In the genomic region with DNA sequence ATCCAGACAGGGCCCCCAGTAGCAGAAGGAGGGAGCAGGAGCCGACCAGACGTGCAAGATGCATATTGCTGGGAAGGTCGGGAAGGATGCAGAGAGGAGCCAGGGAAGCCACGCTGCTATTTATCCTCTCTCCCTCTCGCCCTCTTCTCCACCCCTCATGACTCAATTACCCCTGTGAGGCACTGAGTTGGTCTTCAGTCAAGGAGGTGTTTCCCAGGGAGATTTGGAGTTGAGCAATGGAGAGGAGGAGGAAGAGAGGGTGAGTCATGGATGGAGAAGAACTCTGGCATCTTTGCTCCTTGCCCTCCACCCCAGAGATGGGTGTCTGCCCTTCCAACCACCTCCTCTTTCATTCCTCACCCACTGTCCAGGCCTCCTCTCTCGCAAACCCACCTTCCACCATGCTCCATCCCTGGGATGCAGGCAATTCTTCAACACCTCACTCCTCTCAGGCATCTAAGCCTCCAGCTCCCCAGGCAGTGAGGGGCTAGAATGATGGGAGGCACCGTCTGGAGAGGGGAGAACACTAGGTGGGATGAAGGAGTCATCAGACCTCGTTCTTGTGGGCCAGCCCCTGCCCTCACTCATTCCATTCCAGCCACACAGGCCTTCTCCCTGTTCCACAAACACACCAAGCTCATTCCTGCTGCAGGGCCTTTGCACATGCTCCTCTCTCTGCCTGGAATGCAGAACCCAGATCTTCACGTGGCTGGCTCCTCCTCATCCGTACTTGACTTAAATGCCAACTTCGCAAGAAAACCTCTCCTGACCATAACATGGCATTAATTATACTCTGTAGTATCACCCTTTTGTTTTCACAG, we compare ENCODE assay signal across 14 cellular contexts. TPM values are rescaled to one million over a fixed set of nuclear protein-coding genes. Genes with fewer than 3 reads are reported as not detected.
DNase-seq lines count a peak whose midpoint lies in the region; ATAC-seq and TF ChIP-seq lines count a peak whose summit lies in the region.
"Had no signal": no experiment of that assay in that cellular context is flagged by ENCODE, and none has a peak within 500 bp of the region (broad histone marks: within the 10 kb centered on the region; RNA-seq: fewer than 3 reads in every experiment).

A gene with protein sequence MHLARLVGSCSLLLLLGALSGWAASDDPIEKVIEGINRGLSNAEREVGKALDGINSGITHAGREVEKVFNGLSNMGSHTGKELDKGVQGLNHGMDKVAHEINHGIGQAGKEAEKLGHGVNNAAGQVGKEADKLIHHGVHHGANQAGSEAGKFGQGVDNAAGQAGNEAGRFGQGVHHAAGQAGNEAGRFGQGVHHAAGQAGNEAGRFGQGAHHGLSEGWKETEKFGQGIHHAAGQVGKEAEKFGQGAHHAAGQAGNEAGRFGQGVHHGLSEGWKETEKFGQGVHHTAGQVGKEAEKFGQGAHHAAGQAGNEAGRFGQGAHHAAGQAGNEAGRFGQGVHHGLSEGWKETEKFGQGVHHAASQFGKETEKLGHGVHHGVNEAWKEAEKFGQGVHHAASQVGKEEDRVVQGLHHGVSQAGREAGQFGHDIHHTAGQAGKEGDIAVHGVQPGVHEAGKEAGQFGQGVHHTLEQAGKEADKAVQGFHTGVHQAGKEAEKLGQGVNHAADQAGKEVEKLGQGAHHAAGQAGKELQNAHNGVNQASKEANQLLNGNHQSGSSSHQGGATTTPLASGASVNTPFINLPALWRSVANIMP (minus strand): TSS at position 94 of the 821 bp plus-strand sequence. CDS start 30 bp downstream, at position 64.

- intact Hi-C loops in PC-3 (cut with micrococcal nuclease): no loop called here

- H3K79me2 ChIP-seq in PC-3 (ENCODE audit: low read length): no peaks in the 10 kb centered on the region
- H3K79me2 ChIP-seq in fibroblast of lung (ENCODE audit: control insufficient read depth, insufficient read depth, low read length): no peaks in the 10 kb centered on the region

- H4K20me1 ChIP-seq in PC-3 (ENCODE audit: low read length) (no peaks in the 10 kb centered on the region), fibroblast of lung (ENCODE audit: control insufficient read depth, extremely low read depth, insufficient read depth, low read length) (no peaks in the 10 kb centered on the region)

- H2AFZ ChIP-seq in PC-3 (ENCODE audit: low read length) (no peak within 1 kb of the TSS), fibroblast of lung (ENCODE audit: low read length) (no peak within 1 kb of the TSS)

- BruUV-seq in PC-3 (replicated peaks; lab: Mats Ljungman, UMichigan): no TSS peak

- DNase-seq in Daoy (ENCODE audit: low read depth) (peak; percentile 51), PC-3 (peak; percentile 48), fibroblast of lung (ENCODE audit: low read depth in 2 of 2) (peak; percentile 46 to 49), skeletal muscle cell (ENCODE audit: low read depth) (peak; percentile 57), C1 segment of cervical spinal cord (lab: John Stamatoyannopoulos, UW) (no peak)
- DNase-seq: Caco-2; immature natural killer cell; mucosa of descending colon; stimulated activated naive CD4-positive, alpha-beta T cell treated with Interleukin-2 at 50 U/mL for 16 hours had no signal

- ATAC-seq in PC-3 (no peak), HG02981 (IDR thresholded peaks at IDR 0.05; ENCODE audit: unreplicated experiment) (no peak), HG02884 (IDR thresholded peaks at IDR 0.05; ENCODE audit: unreplicated experiment) (no peak), HG02763 (IDR thresholded peaks at IDR 0.05; ENCODE audit: unreplicated experiment) (no peak)
- ATAC-seq: mucosa of descending colon had no signal

- CTCF ChIA-PET in PC-3 (lab: Charles Lee): no interaction called here

- H3F3A ChIP-seq in PC-3 (ENCODE audit: low read length, unreplicated experiment): no peaks in the 10 kb centered on the region

- H3K4me2 ChIP-seq in PC-3 (ENCODE audit: low read length) (no peak within 1 kb of the TSS), fibroblast of lung (ENCODE audit: extremely low read depth, insufficient read depth, low read length) (no peak within 1 kb of the TSS)

- POLR2A ChIA-PET in PC-3 (lab: Charles Lee; ENCODE audit: unreplicated experiment): no interaction called here

- peaks cover 3% of the 10 kb centered on the region; the same call in 1 of the 2 replicates for H3K4me1 ChIP-seq in PC-3 (ENCODE audit: insufficient read depth, low read length)
- H3K4me1 ChIP-seq in fibroblast of lung (ENCODE audit: control insufficient read depth, extremely low read depth, insufficient read depth, low read length): peaks cover 4% of the 10 kb centered on the region
- H3K4me1 ChIP-seq: Caco-2, SJSA1 had no signal

- no peak for TF ChIP-seq CTCF in PC-3 (conservative IDR thresholded peaks at IDR 0.05; ENCODE audit: low read depth, low read length)
- no peak for TF ChIP-seq CTCF in fibroblast of lung (conservative IDR thresholded peaks at IDR 0.05 in 1 of 2, IDR thresholded peaks at IDR 0.05 in 1 of 2; ENCODE audit: low read depth in 1 of 2, low read length in 2 of 2)

- no peaks in the 10 kb centered on the region for H3K9me2 ChIP-seq in PC-3 (replicated peaks; ENCODE audit: low read length)

- no peak within 1 kb of the TSS for H3K4me3 ChIP-seq in PC-3 (ENCODE audit: low read length)
- no peak within 1 kb of the TSS for H3K4me3 ChIP-seq in fibroblast of lung (replicated peaks in 1 of 4; ENCODE audit: control extremely low read depth in 1 of 4, insufficient read depth in 1 of 4, low read depth in 3 of 4, low read length in 4 of 4)
- no peak within 1 kb of the TSS for H3K4me3 ChIP-seq in skeletal muscle cell (ENCODE audit: low read depth, low read length)
- H3K4me3 ChIP-seq: mucosa of descending colon, SJSA1 had no signal

- H3K9me3 ChIP-seq in PC-3 (ENCODE audit: low read length) (no peaks in the 10 kb centered on the region), fibroblast of lung (ENCODE audit: control insufficient read depth, insufficient read depth, low read depth, low read length) (no peaks in the 10 kb centered on the region)
- H3K9me3 ChIP-seq: Caco-2, mucosa of descending colon, SJSA1 had no signal

- H3K9ac ChIP-seq in PC-3 (ENCODE audit: low read length) (no peak within 1 kb of the TSS), fibroblast of lung (ENCODE audit: insufficient read depth, low read length) (no peak within 1 kb of the TSS)

- H3K27me3 ChIP-seq in PC-3 (ENCODE audit: low read length) (no peaks in the 10 kb centered on the region), fibroblast of lung (ENCODE audit: control insufficient read depth, insufficient read depth, low read length) (no peaks in the 10 kb centered on the region)

- no peaks in the 10 kb centered on the region for H3K36me3 ChIP-seq in PC-3 (ENCODE audit: low read depth, low read length)
- no peaks in the 10 kb centered on the region for H3K36me3 ChIP-seq in fibroblast of lung (ENCODE audit: control insufficient read depth, insufficient read depth, low read length)
- H3K36me3 ChIP-seq: SJSA1 had no signal

- no peak within 1 kb of the TSS for H3K27ac ChIP-seq in PC-3 (ENCODE audit: low read length)
- H3K27ac ChIP-seq in fibroblast of lung (ENCODE audit: insufficient read depth, low read length): no peak within 1 kb of the TSS
- H3K27ac ChIP-seq: SJSA1 had no signal

RNA-seq across cellular contexts. Expression of the gene that starts here (rescaled TPM):
- total RNA-seq in Daoy (2014; rRNA removed; shearing (Covaris generic)): 0.11 TPM in 1 of 2 replicates, not detected in the other
- 0.26 and 2.1 TPM in 2 replicates for total RNA-seq in PC-3 (2014; rRNA removed)
- total RNA-seq in fibroblast of lung: 4.1 and 9.0 TPM in 2 replicates
- polyA plus RNA-seq in fibroblast of lung: 1.6 TPM in 2 replicates
- polyA plus RNA-seq in fibroblast of lung (2012): 3.4 and 3.7 TPM in 2 replicates
- not detected in 2 replicates for polyA minus RNA-seq in fibroblast of lung (ENCODE audit: low replicate concordance)
- total RNA-seq: Caco-2, endothelial cell of umbilical vein, mucosa of descending colon, SJSA1 had no signal
- polyA plus RNA-seq: endothelial cell of umbilical vein, immature natural killer cell had no signal

Comparison
In these comparisons a context has a peak if more than half of its experiments do, and no peak if none do; other contexts are left out.
1. Peak in DNase-seq in Daoy; RNA of the gene not detected or under 1 TPM.
2. DNase-seq: peak in PC-3 (single experiment), fibroblast of lung (2 of 2) and skeletal muscle cell (single experiment); none in C1 segment of cervical spinal cord (0 of 14).